ENCODE assay signal across 8 cellular contexts in genomic region chr11:11016943-11017342, GRCh38.
"Had no signal": no experiment of that assay in that cellular context is flagged by ENCODE, and none has a peak within 500 bp of the region (broad histone marks: within the 10 kb centered on the region; RNA-seq: fewer than 3 reads in every experiment).

No MANE protein-coding gene starts in this region.

- FAIRE-seq: G401.6, GM12878, GM12891, GM12892, GM18507, GM19239 had no signal

- ATAC-seq: GM12878 had no signal

- H3K4me3 ChIP-seq: GM12878 had no signal

- DNase-seq: GDM1, GF-D8 had no signal
